ENCODE assay signal across 16 cellular contexts in the genomic region with DNA sequence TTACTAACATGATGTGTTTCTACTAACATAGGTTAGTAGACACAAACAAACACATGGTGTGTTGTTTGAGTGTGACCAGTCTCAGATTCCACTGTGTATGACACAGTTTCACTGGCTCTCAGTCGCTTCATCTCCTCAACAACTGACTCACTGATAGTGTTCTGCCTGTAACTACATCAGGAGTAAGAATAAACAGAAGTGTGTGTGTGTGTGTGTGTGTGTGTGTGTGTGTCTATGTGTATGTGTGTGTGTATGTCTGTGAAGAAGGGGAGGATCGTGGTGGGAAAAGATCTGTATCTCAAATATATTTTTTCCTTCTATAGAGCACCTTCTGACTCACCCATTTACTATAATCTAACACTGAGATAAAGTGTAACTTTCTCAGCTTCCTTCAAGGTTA.
DNase-seq lines count a peak whose midpoint lies in the region; ATAC-seq, FAIRE-seq and TF ChIP-seq lines count a peak whose summit lies in the region.
"Had no signal": no experiment of that assay in that cellular context is flagged by ENCODE, and none has a peak within 500 bp of the region (broad histone marks: within the 10 kb centered on the region; RNA-seq: fewer than 3 reads in every experiment).

No MANE protein-coding gene starts in this region.

- CTCF ChIA-PET in SK-N-SH (lab: Yijun Ruan, JAX): no interaction called here

- no peaks in the 10 kb centered on the region for H3K4me1 Mint-ChIP-seq in CD14-positive monocyte
- H3K4me1 Mint-ChIP-seq: WTC11 had no signal

- peaks cover 9 to 22% (median 11%) of the 10 kb centered on the region in 7 donors for H3K9me3 Mint-ChIP-seq in CD14-positive monocyte

- no peak overlapping the region for H3K4me3 Mint-ChIP-seq in CD14-positive monocyte
- H3K4me3 Mint-ChIP-seq: IgD-negative memory B cell, WTC11 had no signal

- intact Hi-C loops in CD14-positive monocyte (cut with micrococcal nuclease): no loop called here

- no peak for TF ChIP-seq RAD21 in SK-N-SH (IDR thresholded peaks at IDR 0.05; ENCODE audit: low read length)

- H3K36me3 ChIP-seq in SK-N-SH (replicated peaks in 1 of 2; ENCODE audit: control insufficient read depth in 1 of 2, insufficient read depth in 2 of 2, low read length in 1 of 2) (no peaks in the 10 kb centered on the region), smooth muscle cell (ENCODE audit: low read depth) (no peaks in the 10 kb centered on the region)
- H3K36me3 ChIP-seq: ovary, thyroid gland had no signal

- ATAC-seq in SK-N-SH treated with all-trans-retinoic acid at 6 μM for 48 hours: peak; percentile 43
- ATAC-seq in HG02885 (IDR thresholded peaks at IDR 0.05; ENCODE audit: poor library complexity, unreplicated experiment): no peak
- ATAC-seq: WTC11 had no signal

- H3K79me2 ChIP-seq in SK-N-SH (ENCODE audit: insufficient read depth) (no peaks in the 10 kb centered on the region), smooth muscle cell (ENCODE audit: low read depth) (no peaks in the 10 kb centered on the region)

- no peak for TF ChIP-seq EP300 in SK-N-SH (IDR thresholded peaks at IDR 0.05; ENCODE audit: borderline replicate concordance in 1 of 2, low read depth in 1 of 2, low read length in 1 of 2)

- H3K4me1 ChIP-seq in SK-N-SH (ENCODE audit: control insufficient read depth in 1 of 2, insufficient read depth in 2 of 2, low read depth in 1 of 2, low read length in 1 of 2) (no peaks in the 10 kb centered on the region; a peak in 1 of 4 replicates), smooth muscle cell (ENCODE audit: low read depth) (no peaks in the 10 kb centered on the region)
- H3K4me1 ChIP-seq: thyroid gland had no signal

- H2AFZ ChIP-seq in SK-N-SH (ENCODE audit: low read depth): no peak overlapping the region
- H2AFZ ChIP-seq in smooth muscle cell (ENCODE audit: low read depth): no peak overlapping the region

- no peak overlapping the region for H3K4me2 ChIP-seq in SK-N-SH
- H3K4me2 ChIP-seq in smooth muscle cell: peak overlapping the region; percentile 49

- FAIRE-seq in RCC 7860 (lab: Jason Lieb, UNC): no peak

- POLR2A ChIA-PET in SK-N-SH (lab: Yijun Ruan, JAX): no interaction called here

- H3K9me3 ChIP-seq in SK-N-SH (no peaks in the 10 kb centered on the region), smooth muscle cell (replicated peaks; ENCODE audit: low read depth) (no peaks in the 10 kb centered on the region)
- H3K9me3 ChIP-seq: ovary, thyroid gland had no signal

- H3K36me3 Mint-ChIP-seq in CD14-positive monocyte: no peaks in the 10 kb centered on the region
- H3K36me3 Mint-ChIP-seq: WTC11 had no signal

- peaks cover 2% of the 10 kb centered on the region for H3F3A ChIP-seq in SK-N-SH (replicated peaks; ENCODE audit: insufficient read depth)
- no peaks in the 10 kb centered on the region for H3F3A ChIP-seq in smooth muscle cell (ENCODE audit: low read depth)

- H3K27ac Mint-ChIP-seq in CD14-positive monocyte: no peak overlapping the region
- H3K27ac Mint-ChIP-seq: IgD-negative memory B cell, WTC11 had no signal

- H3K27me3 ChIP-seq in SK-N-SH (ENCODE audit: insufficient read depth) (no peaks in the 10 kb centered on the region), smooth muscle cell (ENCODE audit: low read depth) (no peaks in the 10 kb centered on the region)
- H3K27me3 ChIP-seq: ovary, thyroid gland had no signal

- H4K20me1 ChIP-seq in SK-N-SH (ENCODE audit: insufficient read depth): no peaks in the 10 kb centered on the region
- no peaks in the 10 kb centered on the region for H4K20me1 ChIP-seq in smooth muscle cell (ENCODE audit: low read depth)

- WGBS in SK-N-SH (ENCODE audit: low lambda C conversion rate): 47% methylated on average over 2 of the region's 2 CpGs
- 28% methylated on average over 2 of the region's 2 CpGs for WGBS in smooth muscle cell (ENCODE audit: low lambda C conversion rate)

- H3K27ac ChIP-seq in SK-N-SH (ENCODE audit: low read depth in 2 of 2, low read length in 1 of 2) (no peak overlapping the region), epithelial cell of prostate (no peak overlapping the region), smooth muscle cell (ENCODE audit: low read depth) (peak overlapping the region; percentile 85)
- H3K27ac ChIP-seq: 22Rv1, ovary, thyroid gland had no signal

- DNase-seq in SK-N-SH (no peak), RCC 7860 (ENCODE audit: low spot score) (peak; percentile 43), epithelial cell of prostate (ENCODE audit: low read depth, low spot score) (peak; percentile 64), smooth muscle cell (lab: John Stamatoyannopoulos, UW; ENCODE audit: unreplicated experiment) (no peak), DMS79 (lab: John Stamatoyannopoulos, UW) (no peak), CD14-positive monocyte (ENCODE audit: low spot score) (no peak)
- DNase-seq: mesendoderm, NCI-H187 treated with DMSO at 0.1 percent for 48 hours, NCI-H748 treated with DMSO at 0.1 percent for 48 hours, ovary, thyroid gland had no signal

- H3K9me2 ChIP-seq in SK-N-SH: no peaks in the 10 kb centered on the region

- H3K9ac ChIP-seq in SK-N-SH (no peak overlapping the region), smooth muscle cell (ENCODE audit: low read depth) (peak overlapping the region; percentile 16)

- TF ChIP-seq CTCF in SK-N-SH (IDR thresholded peaks at IDR 0.05) (no peak), smooth muscle cell (IDR thresholded peaks at IDR 0.05; ENCODE audit: borderline replicate concordance, insufficient read depth, poor library complexity, severe bottlenecking) (no peak), CD14-positive monocyte (IDR thresholded peaks at IDR 0.05) (no peak)

- H3K4me3 ChIP-seq in SK-N-SH (ENCODE audit: low read depth in 2 of 2, low read length in 1 of 2) (no peak overlapping the region), smooth muscle cell (no peak overlapping the region)
- H3K4me3 ChIP-seq: ovary, thyroid gland had no signal

- H3K27me3 Mint-ChIP-seq in CD14-positive monocyte (ENCODE audit: low read depth in 3 of 3): peaks cover 0 to 1% (median 0%) of the 10 kb centered on the region in 3 donors

TF ChIP-seq in SK-N-SH treated with all-trans-retinoic acid at 6 μM for 48 hours, 23 proteins besides CTCF, POLR2A, EP300 and RAD21:
- TF ChIP-seq, protein P1, sequence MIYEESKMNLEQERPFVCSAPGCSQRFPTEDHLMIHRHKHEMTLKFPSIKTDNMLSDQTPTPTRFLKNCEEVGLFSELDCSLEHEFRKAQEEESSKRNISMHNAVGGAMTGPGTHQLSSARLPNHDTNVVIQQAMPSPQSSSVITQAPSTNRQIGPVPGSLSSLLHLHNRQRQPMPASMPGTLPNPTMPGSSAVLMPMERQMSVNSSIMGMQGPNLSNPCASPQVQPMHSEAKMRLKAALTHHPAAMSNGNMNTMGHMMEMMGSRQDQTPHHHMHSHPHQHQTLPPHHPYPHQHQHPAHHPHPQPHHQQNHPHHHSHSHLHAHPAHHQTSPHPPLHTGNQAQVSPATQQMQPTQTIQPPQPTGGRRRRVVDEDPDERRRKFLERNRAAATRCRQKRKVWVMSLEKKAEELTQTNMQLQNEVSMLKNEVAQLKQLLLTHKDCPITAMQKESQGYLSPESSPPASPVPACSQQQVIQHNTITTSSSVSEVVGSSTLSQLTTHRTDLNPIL (CRISPR knock-in tag; IDR thresholded peaks at IDR 0.05; ENCODE audit: low read depth): no peak
- no peak for TF ChIP-seq ZNF8 (CRISPR knock-in tag; IDR thresholded peaks at IDR 0.05)
- TF ChIP-seq ARNTL (CRISPR knock-in tag; IDR thresholded peaks at IDR 0.05; ENCODE audit: borderline replicate concordance, low read depth): no peak
- TF ChIP-seq GLIS3 (CRISPR knock-in tag; IDR thresholded peaks at IDR 0.05): no peak
- no peak for TF ChIP-seq ZNF70 (CRISPR knock-in tag; IDR thresholded peaks at IDR 0.05)

TF ChIP-seq in SK-N-SH, 30 proteins besides CTCF, POLR2A, EP300 and RAD21 (continues in another document):
- TF ChIP-seq TAF1 (IDR thresholded peaks at IDR 0.05; ENCODE audit: borderline replicate concordance, low read depth, low read length) (no peak), ELF1 (IDR thresholded peaks at IDR 0.05) (no peak), RFX5 (IDR thresholded peaks at IDR 0.05; ENCODE audit: low read length) (no peak), TCF12 (IDR thresholded peaks at IDR 0.05) (no peak), EZH2phosphoT487 (IDR thresholded peaks at IDR 0.05; ENCODE audit: borderline replicate concordance, low read depth) (no peak), JUND (IDR thresholded peaks at IDR 0.05) (no peak), NFIC (IDR thresholded peaks at IDR 0.05; ENCODE audit: borderline replicate concordance) (no peak), GATA2 (CRISPR knock-in tag; IDR thresholded peaks at IDR 0.05) (no peak), CHD2 (IDR thresholded peaks at IDR 0.05; ENCODE audit: low read length, partially characterized antibody) (no peak), RXRA (IDR thresholded peaks at IDR 0.05; ENCODE audit: borderline replicate concordance, low read depth) (no peak)
- TF ChIP-seq, protein P2, sequence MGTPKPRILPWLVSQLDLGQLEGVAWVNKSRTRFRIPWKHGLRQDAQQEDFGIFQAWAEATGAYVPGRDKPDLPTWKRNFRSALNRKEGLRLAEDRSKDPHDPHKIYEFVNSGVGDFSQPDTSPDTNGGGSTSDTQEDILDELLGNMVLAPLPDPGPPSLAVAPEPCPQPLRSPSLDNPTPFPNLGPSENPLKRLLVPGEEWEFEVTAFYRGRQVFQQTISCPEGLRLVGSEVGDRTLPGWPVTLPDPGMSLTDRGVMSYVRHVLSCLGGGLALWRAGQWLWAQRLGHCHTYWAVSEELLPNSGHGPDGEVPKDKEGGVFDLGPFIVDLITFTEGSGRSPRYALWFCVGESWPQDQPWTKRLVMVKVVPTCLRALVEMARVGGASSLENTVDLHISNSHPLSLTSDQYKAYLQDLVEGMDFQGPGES (IDR thresholded peaks at IDR 0.05; ENCODE audit: low read depth, low read length): no peak
- TF ChIP-seq, protein P3, sequence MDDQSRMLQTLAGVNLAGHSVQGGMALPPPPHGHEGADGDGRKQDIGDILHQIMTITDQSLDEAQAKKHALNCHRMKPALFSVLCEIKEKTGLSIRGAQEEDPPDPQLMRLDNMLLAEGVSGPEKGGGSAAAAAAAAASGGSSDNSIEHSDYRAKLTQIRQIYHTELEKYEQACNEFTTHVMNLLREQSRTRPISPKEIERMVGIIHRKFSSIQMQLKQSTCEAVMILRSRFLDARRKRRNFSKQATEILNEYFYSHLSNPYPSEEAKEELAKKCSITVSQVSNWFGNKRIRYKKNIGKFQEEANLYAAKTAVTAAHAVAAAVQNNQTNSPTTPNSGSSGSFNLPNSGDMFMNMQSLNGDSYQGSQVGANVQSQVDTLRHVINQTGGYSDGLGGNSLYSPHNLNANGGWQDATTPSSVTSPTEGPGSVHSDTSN (IDR thresholded peaks at IDR 0.05): no peak
- TF ChIP-seq, protein P4, sequence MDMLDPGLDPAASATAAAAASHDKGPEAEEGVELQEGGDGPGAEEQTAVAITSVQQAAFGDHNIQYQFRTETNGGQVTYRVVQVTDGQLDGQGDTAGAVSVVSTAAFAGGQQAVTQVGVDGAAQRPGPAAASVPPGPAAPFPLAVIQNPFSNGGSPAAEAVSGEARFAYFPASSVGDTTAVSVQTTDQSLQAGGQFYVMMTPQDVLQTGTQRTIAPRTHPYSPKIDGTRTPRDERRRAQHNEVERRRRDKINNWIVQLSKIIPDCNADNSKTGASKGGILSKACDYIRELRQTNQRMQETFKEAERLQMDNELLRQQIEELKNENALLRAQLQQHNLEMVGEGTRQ (IDR thresholded peaks at IDR 0.05; ENCODE audit: borderline replicate concordance, low read depth, low read length): no peak

Comparison
In these comparisons a context has a peak if more than half of its experiments do, and no peak if none do; other contexts are left out.
1. DNase-seq: peak in RCC 7860 (single experiment) and epithelial cell of prostate (single experiment); none in SK-N-SH (single experiment), smooth muscle cell (single experiment), DMS79 (single experiment) and CD14-positive monocyte (single experiment).